ENCODE assay signal across 1 cellular context in the genomic region with DNA sequence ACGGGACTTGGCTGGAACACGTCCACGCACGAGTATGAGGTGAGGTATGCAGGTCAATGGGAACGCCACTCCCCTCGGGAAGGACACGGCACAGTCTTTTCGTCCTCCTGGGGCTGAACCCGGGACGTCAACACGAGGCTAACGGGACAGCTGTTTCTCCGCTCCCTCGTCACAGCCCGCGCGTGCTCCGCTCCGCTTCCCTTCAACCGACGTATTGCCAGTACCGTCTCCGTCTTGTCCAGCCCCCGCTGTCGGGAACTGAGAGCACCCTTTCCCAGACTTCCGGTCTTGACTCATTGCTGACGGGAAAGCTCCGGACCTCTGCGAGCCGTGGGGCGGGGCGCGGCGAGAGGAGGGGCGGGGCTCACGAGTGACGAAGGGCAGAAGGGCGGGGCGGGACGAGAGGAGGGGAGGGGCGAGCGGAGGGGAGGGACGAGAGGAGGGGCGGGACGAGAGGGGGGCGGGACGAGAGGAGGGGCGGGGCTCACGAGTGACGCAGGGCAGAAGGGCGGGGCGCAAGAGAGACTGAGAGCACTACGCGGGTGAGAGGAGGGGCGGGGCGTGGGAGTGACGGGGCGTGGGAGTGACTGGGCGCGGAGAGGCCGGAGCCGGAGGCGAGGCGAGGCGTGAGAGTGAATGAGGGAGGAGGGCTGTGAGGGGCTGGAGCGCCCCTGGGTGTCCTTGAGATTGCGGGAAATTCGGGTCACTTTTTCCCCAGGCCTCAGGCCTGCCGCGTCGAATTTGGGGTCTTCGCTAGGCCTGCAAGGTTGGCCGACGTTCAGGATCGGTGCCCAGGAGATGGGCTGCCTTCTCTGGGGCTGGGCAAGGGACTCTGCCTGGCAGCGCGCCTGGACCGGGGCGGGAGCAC.
A peak's percentile ranks its signal among the peaks of the same experiment; 100 is the strongest.
TF ChIP-seq lines count a peak whose summit lies in the region.

No MANE protein-coding gene starts in this region.

TF ChIP-seq in K562, 482 proteins besides CTCF, POLR2A, EP300 and RAD21 (continued from another document and continues in another):
- TF ChIP-seq, protein P1, sequence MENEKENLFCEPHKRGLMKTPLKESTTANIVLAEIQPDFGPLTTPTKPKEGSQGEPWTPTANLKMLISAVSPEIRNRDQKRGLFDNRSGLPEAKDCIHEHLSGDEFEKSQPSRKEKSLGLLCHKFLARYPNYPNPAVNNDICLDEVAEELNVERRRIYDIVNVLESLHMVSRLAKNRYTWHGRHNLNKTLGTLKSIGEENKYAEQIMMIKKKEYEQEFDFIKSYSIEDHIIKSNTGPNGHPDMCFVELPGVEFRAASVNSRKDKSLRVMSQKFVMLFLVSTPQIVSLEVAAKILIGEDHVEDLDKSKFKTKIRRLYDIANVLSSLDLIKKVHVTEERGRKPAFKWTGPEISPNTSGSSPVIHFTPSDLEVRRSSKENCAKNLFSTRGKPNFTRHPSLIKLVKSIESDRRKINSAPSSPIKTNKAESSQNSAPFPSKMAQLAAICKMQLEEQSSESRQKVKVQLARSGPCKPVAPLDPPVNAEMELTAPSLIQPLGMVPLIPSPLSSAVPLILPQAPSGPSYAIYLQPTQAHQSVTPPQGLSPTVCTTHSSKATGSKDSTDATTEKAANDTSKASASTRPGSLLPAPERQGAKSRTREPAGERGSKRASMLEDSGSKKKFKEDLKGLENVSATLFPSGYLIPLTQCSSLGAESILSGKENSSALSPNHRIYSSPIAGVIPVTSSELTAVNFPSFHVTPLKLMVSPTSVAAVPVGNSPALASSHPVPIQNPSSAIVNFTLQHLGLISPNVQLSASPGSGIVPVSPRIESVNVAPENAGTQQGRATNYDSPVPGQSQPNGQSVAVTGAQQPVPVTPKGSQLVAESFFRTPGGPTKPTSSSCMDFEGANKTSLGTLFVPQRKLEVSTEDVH (IDR thresholded peaks at IDR 0.05; ENCODE audit: low read depth, partially characterized antibody) = no peak
- TF ChIP-seq RBM39 (optimal IDR thresholded peaks at IDR 0.05; ENCODE audit: low read depth, low read length) (no peak), SETDB1 (IDR thresholded peaks at IDR 0.05; ENCODE audit: low read length) (no peak), POLR2AphosphoS2 (IDR thresholded peaks at IDR 0.05; ENCODE audit: low read length) (no peak), ZNF174 (CRISPR knock-in tag; IDR thresholded peaks at IDR 0.05) (no peak), MEIS2 (IDR thresholded peaks at IDR 0.05; ENCODE audit: partially characterized antibody) (peak; percentile 29), BRD4 (IDR thresholded peaks at IDR 0.05) (peak; percentile 74; the same call in 1 of the 2 replicates), CBFA2T2 (conservative IDR thresholded peaks at IDR 0.05) (no peak), NFE2 (IDR thresholded peaks at IDR 0.05; ENCODE audit: low read depth) (peak; percentile 30; the same call in 1 of the 2 replicates), CTBP1 (IDR thresholded peaks at IDR 0.05; ENCODE audit: borderline replicate concordance) (peak; percentile 54), DDX20 (tag; IDR thresholded peaks at IDR 0.05; ENCODE audit: low read depth) (no peak), XRCC5 (IDR thresholded peaks at IDR 0.05; ENCODE audit: low read depth, low read length) (no peak), RBFOX2 (IDR thresholded peaks at IDR 0.05; ENCODE audit: low read depth, low read length) (peak; percentile 94), CBFB (CRISPR knock-in tag; IDR thresholded peaks at IDR 0.05) (no peak), XRCC3 (IDR thresholded peaks at IDR 0.05) (no peak), BRF1 (IDR thresholded peaks at IDR 0.05; ENCODE audit: borderline replicate concordance, extremely low read depth, insufficient read length) (no peak), MBD2 (IDR thresholded peaks at IDR 0.05; ENCODE audit: borderline replicate concordance, low read depth) (peak; percentile 67; the same call in 1 of the 2 replicates), CXXC5 (CRISPR knock-in tag; IDR thresholded peaks at IDR 0.05) (peak; percentile 77), U2AF2 (optimal IDR thresholded peaks at IDR 0.05; ENCODE audit: low read depth, low read length) (no peak), ZNF217 (CRISPR knock-in tag; IDR thresholded peaks at IDR 0.05) (no peak), CBX2 (IDR thresholded peaks at IDR 0.05; ENCODE audit: insufficient read depth, low read length, poor library complexity, severe bottlenecking) (no peak), ZBED1 (IDR thresholded peaks at IDR 0.05) (no peak), CSDE1 (IDR thresholded peaks at IDR 0.05) (peak in 1 of 2 experiments; percentile 71; a peak in 2 of 4 replicates), ZEB2 (IDR thresholded peaks at IDR 0.05) (no peak), ATF7 (IDR thresholded peaks at IDR 0.05) (peak; percentile 82)
- TF ChIP-seq, protein P2, sequence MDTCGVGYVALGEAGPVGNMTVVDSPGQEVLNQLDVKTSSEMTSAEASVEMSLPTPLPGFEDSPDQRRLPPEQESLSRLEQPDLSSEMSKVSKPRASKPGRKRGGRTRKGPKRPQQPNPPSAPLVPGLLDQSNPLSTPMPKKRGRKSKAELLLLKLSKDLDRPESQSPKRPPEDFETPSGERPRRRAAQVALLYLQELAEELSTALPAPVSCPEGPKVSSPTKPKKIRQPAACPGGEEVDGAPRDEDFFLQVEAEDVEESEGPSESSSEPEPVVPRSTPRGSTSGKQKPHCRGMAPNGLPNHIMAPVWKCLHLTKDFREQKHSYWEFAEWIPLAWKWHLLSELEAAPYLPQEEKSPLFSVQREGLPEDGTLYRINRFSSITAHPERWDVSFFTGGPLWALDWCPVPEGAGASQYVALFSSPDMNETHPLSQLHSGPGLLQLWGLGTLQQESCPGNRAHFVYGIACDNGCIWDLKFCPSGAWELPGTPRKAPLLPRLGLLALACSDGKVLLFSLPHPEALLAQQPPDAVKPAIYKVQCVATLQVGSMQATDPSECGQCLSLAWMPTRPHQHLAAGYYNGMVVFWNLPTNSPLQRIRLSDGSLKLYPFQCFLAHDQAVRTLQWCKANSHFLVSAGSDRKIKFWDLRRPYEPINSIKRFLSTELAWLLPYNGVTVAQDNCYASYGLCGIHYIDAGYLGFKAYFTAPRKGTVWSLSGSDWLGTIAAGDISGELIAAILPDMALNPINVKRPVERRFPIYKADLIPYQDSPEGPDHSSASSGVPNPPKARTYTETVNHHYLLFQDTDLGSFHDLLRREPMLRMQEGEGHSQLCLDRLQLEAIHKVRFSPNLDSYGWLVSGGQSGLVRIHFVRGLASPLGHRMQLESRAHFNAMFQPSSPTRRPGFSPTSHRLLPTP (IDR thresholded peaks at IDR 0.05; ENCODE audit: borderline replicate concordance, extremely low read depth, insufficient read length) = no peak
- TF ChIP-seq, protein P3, sequence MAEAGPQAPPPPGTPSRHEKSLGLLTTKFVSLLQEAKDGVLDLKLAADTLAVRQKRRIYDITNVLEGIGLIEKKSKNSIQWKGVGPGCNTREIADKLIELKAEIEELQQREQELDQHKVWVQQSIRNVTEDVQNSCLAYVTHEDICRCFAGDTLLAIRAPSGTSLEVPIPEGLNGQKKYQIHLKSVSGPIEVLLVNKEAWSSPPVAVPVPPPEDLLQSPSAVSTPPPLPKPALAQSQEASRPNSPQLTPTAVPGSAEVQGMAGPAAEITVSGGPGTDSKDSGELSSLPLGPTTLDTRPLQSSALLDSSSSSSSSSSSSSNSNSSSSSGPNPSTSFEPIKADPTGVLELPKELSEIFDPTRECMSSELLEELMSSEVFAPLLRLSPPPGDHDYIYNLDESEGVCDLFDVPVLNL (CRISPR knock-in tag; IDR thresholded peaks at IDR 0.05; ENCODE audit: low read depth) = peak; percentile 28; the same call in 1 of the 2 replicates
- TF ChIP-seq, protein P4, sequence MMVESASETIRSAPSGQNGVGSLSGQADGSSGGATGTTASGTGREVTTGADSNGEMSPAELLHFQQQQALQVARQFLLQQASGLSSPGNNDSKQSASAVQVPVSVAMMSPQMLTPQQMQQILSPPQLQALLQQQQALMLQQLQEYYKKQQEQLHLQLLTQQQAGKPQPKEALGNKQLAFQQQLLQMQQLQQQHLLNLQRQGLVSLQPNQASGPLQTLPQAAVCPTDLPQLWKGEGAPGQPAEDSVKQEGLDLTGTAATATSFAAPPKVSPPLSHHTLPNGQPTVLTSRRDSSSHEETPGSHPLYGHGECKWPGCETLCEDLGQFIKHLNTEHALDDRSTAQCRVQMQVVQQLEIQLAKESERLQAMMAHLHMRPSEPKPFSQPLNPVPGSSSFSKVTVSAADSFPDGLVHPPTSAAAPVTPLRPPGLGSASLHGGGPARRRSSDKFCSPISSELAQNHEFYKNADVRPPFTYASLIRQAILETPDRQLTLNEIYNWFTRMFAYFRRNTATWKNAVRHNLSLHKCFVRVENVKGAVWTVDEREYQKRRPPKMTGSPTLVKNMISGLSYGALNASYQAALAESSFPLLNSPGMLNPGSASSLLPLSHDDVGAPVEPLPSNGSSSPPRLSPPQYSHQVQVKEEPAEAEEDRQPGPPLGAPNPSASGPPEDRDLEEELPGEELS (CRISPR knock-in tag; IDR thresholded peaks at IDR 0.05; ENCODE audit: borderline replicate concordance) = 0 out of 2 replicates have a peak, but pooled peaks have one; percentile 21
- TF ChIP-seq, protein P5, sequence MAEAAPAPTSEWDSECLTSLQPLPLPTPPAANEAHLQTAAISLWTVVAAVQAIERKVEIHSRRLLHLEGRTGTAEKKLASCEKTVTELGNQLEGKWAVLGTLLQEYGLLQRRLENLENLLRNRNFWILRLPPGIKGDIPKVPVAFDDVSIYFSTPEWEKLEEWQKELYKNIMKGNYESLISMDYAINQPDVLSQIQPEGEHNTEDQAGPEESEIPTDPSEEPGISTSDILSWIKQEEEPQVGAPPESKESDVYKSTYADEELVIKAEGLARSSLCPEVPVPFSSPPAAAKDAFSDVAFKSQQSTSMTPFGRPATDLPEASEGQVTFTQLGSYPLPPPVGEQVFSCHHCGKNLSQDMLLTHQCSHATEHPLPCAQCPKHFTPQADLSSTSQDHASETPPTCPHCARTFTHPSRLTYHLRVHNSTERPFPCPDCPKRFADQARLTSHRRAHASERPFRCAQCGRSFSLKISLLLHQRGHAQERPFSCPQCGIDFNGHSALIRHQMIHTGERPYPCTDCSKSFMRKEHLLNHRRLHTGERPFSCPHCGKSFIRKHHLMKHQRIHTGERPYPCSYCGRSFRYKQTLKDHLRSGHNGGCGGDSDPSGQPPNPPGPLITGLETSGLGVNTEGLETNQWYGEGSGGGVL (CRISPR knock-in tag; IDR thresholded peaks at IDR 0.05) = no peak
- TF ChIP-seq, protein P6, sequence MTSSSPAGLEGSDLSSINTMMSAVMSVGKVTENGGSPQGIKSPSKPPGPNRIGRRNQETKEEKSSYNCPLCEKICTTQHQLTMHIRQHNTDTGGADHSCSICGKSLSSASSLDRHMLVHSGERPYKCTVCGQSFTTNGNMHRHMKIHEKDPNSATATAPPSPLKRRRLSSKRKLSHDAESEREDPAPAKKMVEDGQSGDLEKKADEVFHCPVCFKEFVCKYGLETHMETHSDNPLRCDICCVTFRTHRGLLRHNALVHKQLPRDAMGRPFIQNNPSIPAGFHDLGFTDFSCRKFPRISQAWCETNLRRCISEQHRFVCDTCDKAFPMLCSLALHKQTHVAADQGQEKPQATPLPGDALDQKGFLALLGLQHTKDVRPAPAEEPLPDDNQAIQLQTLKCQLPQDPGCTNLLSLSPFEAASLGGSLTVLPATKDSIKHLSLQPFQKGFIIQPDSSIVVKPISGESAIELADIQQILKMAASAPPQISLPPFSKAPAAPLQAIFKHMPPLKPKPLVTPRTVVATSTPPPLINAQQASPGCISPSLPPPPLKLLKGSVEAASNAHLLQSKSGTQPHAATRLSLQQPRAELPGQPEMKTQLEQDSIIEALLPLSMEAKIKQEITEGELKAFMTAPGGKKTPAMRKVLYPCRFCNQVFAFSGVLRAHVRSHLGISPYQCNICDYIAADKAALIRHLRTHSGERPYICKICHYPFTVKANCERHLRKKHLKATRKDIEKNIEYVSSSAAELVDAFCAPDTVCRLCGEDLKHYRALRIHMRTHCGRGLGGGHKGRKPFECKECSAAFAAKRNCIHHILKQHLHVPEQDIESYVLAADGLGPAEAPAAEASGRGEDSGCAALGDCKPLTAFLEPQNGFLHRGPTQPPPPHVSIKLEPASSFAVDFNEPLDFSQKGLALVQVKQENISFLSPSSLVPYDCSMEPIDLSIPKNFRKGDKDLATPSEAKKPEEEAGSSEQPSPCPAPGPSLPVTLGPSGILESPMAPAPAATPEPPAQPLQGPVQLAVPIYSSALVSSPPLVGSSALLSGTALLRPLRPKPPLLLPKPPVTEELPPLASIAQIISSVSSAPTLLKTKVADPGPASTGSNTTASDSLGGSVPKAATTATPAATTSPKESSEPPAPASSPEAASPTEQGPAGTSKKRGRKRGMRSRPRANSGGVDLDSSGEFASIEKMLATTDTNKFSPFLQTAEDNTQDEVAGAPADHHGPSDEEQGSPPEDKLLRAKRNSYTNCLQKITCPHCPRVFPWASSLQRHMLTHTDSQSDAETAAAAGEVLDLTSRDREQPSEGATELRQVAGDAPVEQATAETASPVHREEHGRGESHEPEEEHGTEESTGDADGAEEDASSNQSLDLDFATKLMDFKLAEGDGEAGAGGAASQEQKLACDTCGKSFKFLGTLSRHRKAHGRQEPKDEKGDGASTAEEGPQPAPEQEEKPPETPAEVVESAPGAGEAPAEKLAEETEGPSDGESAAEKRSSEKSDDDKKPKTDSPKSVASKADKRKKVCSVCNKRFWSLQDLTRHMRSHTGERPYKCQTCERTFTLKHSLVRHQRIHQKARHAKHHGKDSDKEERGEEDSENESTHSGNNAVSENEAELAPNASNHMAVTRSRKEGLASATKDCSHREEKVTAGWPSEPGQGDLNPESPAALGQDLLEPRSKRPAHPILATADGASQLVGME (CRISPR knock-in tag; IDR thresholded peaks at IDR 0.05) = 0 out of 2 replicates have a peak, but pooled peaks have one; percentile 40
- TF ChIP-seq, protein P7, sequence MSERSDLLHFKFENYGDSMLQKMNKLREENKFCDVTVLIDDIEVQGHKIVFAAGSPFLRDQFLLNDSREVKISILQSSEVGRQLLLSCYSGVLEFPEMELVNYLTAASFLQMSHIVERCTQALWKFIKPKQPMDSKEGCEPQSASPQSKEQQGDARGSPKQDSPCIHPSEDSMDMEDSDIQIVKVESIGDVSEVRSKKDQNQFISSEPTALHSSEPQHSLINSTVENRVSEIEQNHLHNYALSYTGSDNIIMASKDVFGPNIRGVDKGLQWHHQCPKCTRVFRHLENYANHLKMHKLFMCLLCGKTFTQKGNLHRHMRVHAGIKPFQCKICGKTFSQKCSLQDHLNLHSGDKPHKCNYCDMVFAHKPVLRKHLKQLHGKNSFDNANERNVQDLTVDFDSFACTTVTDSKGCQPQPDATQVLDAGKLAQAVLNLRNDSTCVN (CRISPR knock-in tag; IDR thresholded peaks at IDR 0.05) = 0 out of 2 replicates have a peak, but pooled peaks have one; percentile 55
- TF ChIP-seq, protein P8, sequence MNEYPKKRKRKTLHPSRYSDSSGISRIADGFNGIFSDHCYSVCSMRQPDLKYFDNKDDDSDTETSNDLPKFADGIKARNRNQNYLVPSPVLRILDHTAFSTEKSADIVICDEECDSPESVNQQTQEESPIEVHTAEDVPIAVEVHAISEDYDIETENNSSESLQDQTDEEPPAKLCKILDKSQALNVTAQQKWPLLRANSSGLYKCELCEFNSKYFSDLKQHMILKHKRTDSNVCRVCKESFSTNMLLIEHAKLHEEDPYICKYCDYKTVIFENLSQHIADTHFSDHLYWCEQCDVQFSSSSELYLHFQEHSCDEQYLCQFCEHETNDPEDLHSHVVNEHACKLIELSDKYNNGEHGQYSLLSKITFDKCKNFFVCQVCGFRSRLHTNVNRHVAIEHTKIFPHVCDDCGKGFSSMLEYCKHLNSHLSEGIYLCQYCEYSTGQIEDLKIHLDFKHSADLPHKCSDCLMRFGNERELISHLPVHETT (CRISPR knock-in tag; conservative IDR thresholded peaks at IDR 0.05 in 1 of 2, IDR thresholded peaks at IDR 0.05 in 1 of 2) = peak in 1 of 2 experiments; percentile 92; a peak in 2 of 4 replicates
